ENCODE assay signal across 8 cellular contexts in genomic region chr4:86939123-86939522, GRCh38. TPM values are rescaled to one million over a fixed set of nuclear protein-coding genes. Genes with fewer than 3 reads are reported as not detected.
A peak's percentile ranks its signal among the peaks of the same experiment; 100 is the strongest.
DNase-seq lines count a peak whose midpoint lies in the region; ATAC-seq and TF ChIP-seq lines count a peak whose summit lies in the region.

No MANE protein-coding gene starts in this region.

- H3K36me3 ChIP-seq in GM23248 (ENCODE audit: low read depth) (no peaks in the 10 kb centered on the region), OCI-LY3 (replicated peaks; ENCODE audit: low read depth, low read length) (no peaks in the 10 kb centered on the region), gastrocnemius medialis (no peaks in the 10 kb centered on the region)

- H3K4me1 ChIP-seq in GM23248 (ENCODE audit: insufficient read depth), result peaks cover 42% of the 10 kb centered on the region
- H3K4me1 ChIP-seq in OCI-LY3 (ENCODE audit: low read length), result peaks cover 37% of the 10 kb centered on the region
- H3K4me1 ChIP-seq in gastrocnemius medialis, result peaks cover 55% of the 10 kb centered on the region in 2 donors

- H3K79me2 ChIP-seq in GM23248 (ENCODE audit: insufficient read depth), result peaks cover 75% of the 10 kb centered on the region
- peaks cover 71% of the 10 kb centered on the region for H3K79me2 ChIP-seq in OCI-LY3 (ENCODE audit: low read length)

- H3K4me3 ChIP-seq in GM23248 (no peak overlapping the region), OCI-LY3 (ENCODE audit: low read length) (peak overlapping the region; percentile 23), epithelial cell of esophagus (ENCODE audit: low read length) (no peak overlapping the region), gastrocnemius medialis (peak overlapping the region in 3 of 4 donors; percentile 7 to 13 (median 13))

- no peak for TF ChIP-seq POLR2A in gastrocnemius medialis (IDR thresholded peaks at IDR 0.05)

- in situ Hi-C loops in GM23248 (cut with MboI) (no loop called here), gastrocnemius medialis (cut with MboI; ENCODE audit: low sequenced_read_pairs in 4 of 4) (loop anchor here in 3 of 4 donors (5.0 to 10.0 kb wide), 3 partner anchors 63 to 68 kb away; no protein-coding TSS in a partner anchor)

- DNase-seq in GM23248 (peak; percentile 47), epithelial cell of esophagus (ENCODE audit: low read depth) (peak; percentile 67), gastrocnemius medialis (no peak), NCI-H2081 (lab: John Stamatoyannopoulos, UW) (no peak), DMS 273 (lab: John Stamatoyannopoulos, UW; ENCODE audit: unreplicated experiment) (no peak)

- peaks cover 33% of the 10 kb centered on the region for H3F3A ChIP-seq in GM23248 (ENCODE audit: insufficient read depth)

- H3K27ac ChIP-seq in GM23248 (peak overlapping the region; percentile 7; the same call in 1 of the 2 replicates), OCI-LY3 (ENCODE audit: low read length) (peak overlapping the region; percentile 44), gastrocnemius medialis (peak overlapping the region; percentile 56 to 99 (median 82))

- TF ChIP-seq CTCF in OCI-LY3 (IDR thresholded peaks at IDR 0.05; ENCODE audit: low read depth, low read length) (no peak), epithelial cell of esophagus (IDR thresholded peaks at IDR 0.05; ENCODE audit: insufficient read depth, low read depth, low read length, missing control alignments) (no peak), gastrocnemius medialis (IDR thresholded peaks at IDR 0.05 in 4 of 5, conservative IDR thresholded peaks at IDR 0.05 in 1 of 5) (no peak)

- no peaks in the 10 kb centered on the region for H3K9me2 ChIP-seq in GM23248 (ENCODE audit: insufficient read depth)

- ATAC-seq in gastrocnemius medialis (no peak), GM18909 (IDR thresholded peaks at IDR 0.05; ENCODE audit: poor library complexity, unreplicated experiment) (no peak), HG03571 (IDR thresholded peaks at IDR 0.05; ENCODE audit: unreplicated experiment) (no peak)

- intact Hi-C loops in gastrocnemius medialis (cut with DNase I; ENCODE audit: low total_unique reads), result loop anchor here (5.0 kb wide), 2 partner anchors 1343 to 1583 kb away; partner anchors contain the start of genes PPM1K and PYURF

- H4K20me1 ChIP-seq in GM23248 (ENCODE audit: insufficient read depth) (no peaks in the 10 kb centered on the region), OCI-LY3 (ENCODE audit: insufficient read depth, low read length) (peaks cover 39% of the 10 kb centered on the region)

- H2AFZ ChIP-seq in GM23248, result no peak overlapping the region
- H2AFZ ChIP-seq in OCI-LY3 (ENCODE audit: low read depth, low read length), result no peak overlapping the region

- H3K27me3 ChIP-seq in GM23248 (replicated peaks; ENCODE audit: insufficient read depth), result no peaks in the 10 kb centered on the region
- H3K27me3 ChIP-seq in OCI-LY3 (ENCODE audit: low read depth, low read length), result no peaks in the 10 kb centered on the region
- H3K27me3 ChIP-seq in gastrocnemius medialis, result no peaks in the 10 kb centered on the region

- H3K9ac ChIP-seq in GM23248 (no peak overlapping the region), OCI-LY3 (ENCODE audit: low read length) (peak overlapping the region; percentile 19; the same call in 1 of the 2 replicates)

- no peaks in the 10 kb centered on the region for H3K9me3 ChIP-seq in GM23248 (ENCODE audit: low read depth)
- H3K9me3 ChIP-seq in OCI-LY3 (ENCODE audit: insufficient read depth, low read length), result no peaks in the 10 kb centered on the region
- no peaks in the 10 kb centered on the region for H3K9me3 ChIP-seq in gastrocnemius medialis

- H3K4me2 ChIP-seq in GM23248 (ENCODE audit: unreplicated experiment) (peak overlapping the region; percentile 70), OCI-LY3 (ENCODE audit: low read length) (peak overlapping the region; percentile 59)

RNA-seq across cellular contexts. Expression of gene AFF1, which starts 4.3 kb away (rescaled TPM):
- total RNA-seq in GM23248 (2014; rRNA removed; shearing (Covaris generic)), result 11.8 and 13.8 TPM in 2 replicates
- polyA plus RNA-seq in GM23248 (2016; fragmentation: Nextera tagmentation; extraction: Ambion mirVana), result 9.4 and 11.0 TPM in 2 replicates
- total RNA-seq in gastrocnemius medialis, result 100 to 1,000 TPM; 142 to 265 (median 197) TPM

RNA-seq across cellular contexts. Expression of gene C4orf36, which starts 46.9 kb away (rescaled TPM):
- 0.65 TPM in 1 of 2 replicates, not detected in the other for total RNA-seq in GM23248 (2014; rRNA removed; shearing (Covaris generic))
- polyA plus RNA-seq in GM23248 (2016; fragmentation: Nextera tagmentation; extraction: Ambion mirVana), result 0.44 TPM in 1 of 2 replicates, not detected in the other
- under 1 TPM in 1 of 4 donors, not detected in 3; 0.38 TPM for total RNA-seq in gastrocnemius medialis

Comparison
In these comparisons a context has a peak if more than half of its experiments do, and no peak if none do; other contexts are left out.
1. DNase-seq: peak in GM23248 (single experiment) and epithelial cell of esophagus (single experiment); none in gastrocnemius medialis (0 of 2), NCI-H2081 (0 of 2) and DMS 273 (single experiment).
2. H3K27ac ChIP-seq: peak in every context shown above with its lines; median percentile 82 in gastrocnemius medialis; 44 in OCI-LY3; 7 in GM23248.
3. H3K4me3 ChIP-seq: peak in OCI-LY3 (single experiment) and gastrocnemius medialis (3 of 4); none in GM23248 (single experiment) and epithelial cell of esophagus (single experiment).